In the genomic region with DNA sequence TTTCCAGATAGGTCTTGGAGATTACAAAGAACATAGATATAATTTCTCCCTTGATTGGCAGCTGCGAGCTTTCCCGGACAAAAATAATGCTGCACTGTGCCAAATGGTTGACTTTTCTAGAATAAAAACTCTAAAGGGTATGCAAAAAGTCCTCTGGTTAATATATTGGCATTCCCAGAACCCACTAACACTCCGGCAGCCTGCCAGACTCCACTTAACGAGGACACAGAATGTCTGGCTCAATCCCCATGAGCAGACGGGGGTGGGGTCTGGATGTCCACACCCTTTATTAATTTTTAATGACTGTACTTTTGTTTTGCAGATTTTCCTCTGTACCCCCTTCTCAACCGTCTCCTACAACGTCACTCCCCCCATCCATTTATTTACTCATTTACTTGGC, we compare ENCODE assay signal across 9 cellular contexts. TPM values are rescaled to one million over a fixed set of nuclear protein-coding genes. Genes with fewer than 3 reads are reported as not detected.
DNase-seq lines count a peak whose midpoint lies in the region; ATAC-seq and TF ChIP-seq lines count a peak whose summit lies in the region.
"Had no signal": no experiment of that assay in that cellular context is flagged by ENCODE, and none has a peak within 500 bp of the region (broad histone marks: within the 10 kb centered on the region; RNA-seq: fewer than 3 reads in every experiment).

No MANE protein-coding gene starts in this region.

- H3K23ac ChIP-seq in neuronal stem cell (ENCODE audit: low read depth, low read length, poor library complexity): no peak overlapping the region

- no peaks in the 10 kb centered on the region for H3K27me3 ChIP-seq in adrenal gland
- H3K27me3 ChIP-seq in thymus (ENCODE audit: control insufficient read depth, insufficient read depth): no peaks in the 10 kb centered on the region
- peaks cover 3 to 74% (median 27%) of the 10 kb centered on the region in 3 experiments for H3K27me3 ChIP-seq in neuronal stem cell (ENCODE audit: control insufficient read depth in 3 of 3, insufficient read depth in 3 of 3, low read depth in 1 of 3, low read length in 3 of 3)
- H3K27me3 ChIP-seq: ovary had no signal

- H4K8ac ChIP-seq in neuronal stem cell (ENCODE audit: low read depth, low read length): no peak overlapping the region

- peaks cover 38 to 55% of the 10 kb centered on the region in 2 donors for H3K4me1 ChIP-seq in adrenal gland (replicated peaks in 1 of 2)
- H3K4me1 ChIP-seq in thymus (ENCODE audit: control insufficient read depth, insufficient read depth, low read length): peaks cover 26% of the 10 kb centered on the region
- peaks cover 4 to 26% of the 10 kb centered on the region in 2 donors for H3K4me1 ChIP-seq in neuronal stem cell (ENCODE audit: control insufficient read depth in 2 of 2, insufficient read depth in 1 of 2, low read depth in 1 of 2, low read length in 2 of 2)

- H3K4me3 ChIP-seq in adrenal gland (peak overlapping the region in 1 of 4 donors; percentile 27), thymus (ENCODE audit: low read length) (peak overlapping the region; percentile 96), neuronal stem cell (ENCODE audit: low read length in 2 of 2) (no peak overlapping the region)
- H3K4me3 ChIP-seq: ovary had no signal

- no peaks in the 10 kb centered on the region for H3K9me3 ChIP-seq in adrenal gland (replicated peaks in 1 of 3)
- H3K9me3 ChIP-seq in thymus (ENCODE audit: control insufficient read depth): no peaks in the 10 kb centered on the region
- no peaks in the 10 kb centered on the region for H3K9me3 ChIP-seq in neuronal stem cell (replicated peaks in 1 of 2; ENCODE audit: control insufficient read depth in 2 of 2, insufficient read depth in 1 of 2, low read depth in 1 of 2, low read length in 2 of 2)
- H3K9me3 ChIP-seq: ovary had no signal

- WGBS in adrenal gland, 4 donors: 12 to 16% (median 13%) methylated on average over 7 of the region's 7 CpGs
- 91% methylated on average over 7 of the region's 7 CpGs for WGBS in thymus
- WGBS in neuronal stem cell (ENCODE audit: extremely low coverage in 2 of 2, insufficient read length in 2 of 2, insufficient replicate concordance in 1 of 2), 2 donors: 100% methylated on average over 1 of the region's 7 CpGs; no CpG with 5 or more reads in 1 of the 2 donors

- no peak overlapping the region for H2AFZ ChIP-seq in neuronal stem cell (ENCODE audit: low read length)

- H2BK15ac ChIP-seq in neuronal stem cell (ENCODE audit: low read length): no peak overlapping the region

- no peak overlapping the region for H3K4ac ChIP-seq in neuronal stem cell (ENCODE audit: low read length)

- TF ChIP-seq CTCF in adrenal gland (IDR thresholded peaks at IDR 0.05): no peak

- TF ChIP-seq POLR2A in adrenal gland (IDR thresholded peaks at IDR 0.05): no peak

- H2BK120ac ChIP-seq in neuronal stem cell (ENCODE audit: low read depth, low read length): no peak overlapping the region

- H3K9ac ChIP-seq in neuronal stem cell (ENCODE audit: low read depth, low read length, poor library complexity): no peak overlapping the region

- H2BK12ac ChIP-seq in neuronal stem cell (ENCODE audit: low read length): no peak overlapping the region

- peak; percentile 79 for DNase-seq in NCI-H1105 (lab: John Stamatoyannopoulos, UW)
- DNase-seq in adrenal gland: peak; percentile 58 to 86 (median 66)
- DNase-seq in left lobe of liver (ENCODE audit: low spot score): peak; percentile 64
- DNase-seq in NK-92 (lab: John Stamatoyannopoulos, UW; ENCODE audit: unreplicated experiment): no peak
- no peak for DNase-seq in occipital lobe (lab: John Stamatoyannopoulos, UW)
- DNase-seq in neuronal stem cell (ENCODE audit: low spot score): no peak
- DNase-seq: activated naive CD8-positive, alpha-beta T cell treated with anti-CD3 and anti-CD28 coated beads, Interleukin-2, amount 10 ng/mL, durations not matched to agents 7 days and 5 days had no signal

- H3K4me2 ChIP-seq in neuronal stem cell (ENCODE audit: insufficient read depth, low read length, poor library complexity, severe bottlenecking): no peak overlapping the region

- H3K18ac ChIP-seq in neuronal stem cell (ENCODE audit: low read length): no peak overlapping the region

- H2BK5ac ChIP-seq in neuronal stem cell (ENCODE audit: low read length): no peak overlapping the region

- H3K36me3 ChIP-seq in adrenal gland (replicated peaks in 1 of 2) (no peaks in the 10 kb centered on the region), thymus (ENCODE audit: control insufficient read depth, insufficient read depth) (peaks cover 17% of the 10 kb centered on the region), neuronal stem cell (replicated peaks in 1 of 2; ENCODE audit: control insufficient read depth in 2 of 2, insufficient read depth in 2 of 2, low read length in 2 of 2) (no peaks in the 10 kb centered on the region)
- H3K36me3 ChIP-seq: ovary had no signal

- intact Hi-C loops in adrenal gland (cut with DNase I): loop anchor here in 1 of 2 donors (5.0 kb wide), 1 partner anchor 35 kb away; no protein-coding TSS in a partner anchor

- no peaks in the 10 kb centered on the region for H3K79me1 ChIP-seq in neuronal stem cell (ENCODE audit: low read depth, low read length)

- no peak for ATAC-seq in left lobe of liver

- H3K14ac ChIP-seq in neuronal stem cell (ENCODE audit: low read length): no peak overlapping the region

- no peak overlapping the region for H4K91ac ChIP-seq in neuronal stem cell (ENCODE audit: low read depth, low read length, poor library complexity)

- H3K27ac ChIP-seq in adrenal gland (peak overlapping the region; percentile 16 to 90 (median 27)), thymus (ENCODE audit: low read depth) (peak overlapping the region; percentile 75), neuronal stem cell (replicated peaks; ENCODE audit: low read length) (no peak overlapping the region)
- H3K27ac ChIP-seq: ovary had no signal

- no peak overlapping the region for H2AK5ac ChIP-seq in neuronal stem cell (ENCODE audit: low read depth, low read length)

RNA-seq across cellular contexts. Expression of gene LDLRAD4, which starts 3.3 kb away (rescaled TPM):
- total RNA-seq in adrenal gland: 10 to 100 TPM; 26.1 to 64.5 (median 47.7) TPM
- polyA plus RNA-seq in adrenal gland: 10 to 100 TPM in 1 of 3 donors, 1 to 10 TPM in 2; 3.9 to 16.6 (median 8.9) TPM
- 41.9 TPM for total RNA-seq in left lobe of liver
- 46.9 TPM for polyA plus RNA-seq in thymus
- 129 TPM for total RNA-seq in occipital lobe
- polyA plus RNA-seq in neuronal stem cell (2013, experiment 1 of 2): 1.5 TPM
- 1.1 TPM for polyA plus RNA-seq in neuronal stem cell (2013, experiment 2 of 2)

Comparison
In these comparisons a context has a peak if more than half of its experiments do, and no peak if none do; other contexts are left out.
1. DNase-seq: peak in NCI-H1105 (single experiment), adrenal gland (7 of 7) and left lobe of liver (single experiment); none in NK-92 (single experiment), occipital lobe (single experiment) and neuronal stem cell (single experiment).